Comparison of ENCODE assay signal across 14 cellular contexts in genomic region chr14:30655124-30655523, GRCh38.
"Had no signal": no experiment of that assay in that cellular context is flagged by ENCODE, and none has a peak within 500 bp of the region (broad histone marks: within the 10 kb centered on the region; RNA-seq: fewer than 3 reads in every experiment).

No MANE protein-coding gene starts in this region.

- H3K27ac ChIP-seq: parathyroid adenoma, thoracic aorta had no signal

- DNase-seq: activated CD4-positive, alpha-beta T cell treated with anti-CD3 and anti-CD28 coated beads for 1 hour; activated CD4-positive, alpha-beta T cell treated with anti-CD3 and anti-CD28 coated beads, Interleukin-2, amount 50 U/mL, for 48 hours; activated CD8-positive, alpha-beta memory T cell treated with anti-CD3 and anti-CD28 coated beads, Interleukin-2, amount 10 ng/mL, durations not matched to agents 7 days and 5 days; activated effector memory CD4-positive, alpha-beta T cell treated with anti-CD3 and anti-CD28 coated beads, Interleukin-2, amount 50 U/mL, for 16 hours; activated T-cell treated with anti-CD3 and anti-CD28 coated beads, Interleukin-2, amount 50 U/mL, for 4 hours; amygdala; kidney; left ventricle myocardium superior; stimulated activated CD4-positive, alpha-beta T cell treated with anti-CD3 and anti-CD28 coated beads, Interleukin-15, amount 100 ng/mL, for 24 hours; stimulated activated CD4-positive, alpha-beta T cell treated with anti-CD3 and anti-CD28 coated beads, Interleukin-4, amount 100 ng/mL, for 24 hours; T1000 had no signal

- ATAC-seq: activated CD8-positive, alpha-beta memory T cell treated with anti-CD3 and anti-CD28 coated beads, Interleukin-2, amount 10 ng/mL, durations not matched to agents 7 days and 5 days; activated naive CD4-positive, alpha-beta T cell treated with anti-CD3 and anti-CD28 coated beads, Interleukin-2, amount 50 U/mL, for 72 hours; activated T-cell treated with anti-CD3 and anti-CD28 coated beads, Interleukin-2, amount 50 U/mL, for 4 hours had no signal

- H3K9me3 ChIP-seq: thoracic aorta had no signal

- H2AFZ ChIP-seq: parathyroid adenoma had no signal

- H3K4me3 ChIP-seq: thoracic aorta had no signal

- H3K9ac ChIP-seq: parathyroid adenoma had no signal

- H3K4me1 ChIP-seq: parathyroid adenoma had no signal
